ENCODE assay signal across 8 cellular contexts in the genomic region with DNA sequence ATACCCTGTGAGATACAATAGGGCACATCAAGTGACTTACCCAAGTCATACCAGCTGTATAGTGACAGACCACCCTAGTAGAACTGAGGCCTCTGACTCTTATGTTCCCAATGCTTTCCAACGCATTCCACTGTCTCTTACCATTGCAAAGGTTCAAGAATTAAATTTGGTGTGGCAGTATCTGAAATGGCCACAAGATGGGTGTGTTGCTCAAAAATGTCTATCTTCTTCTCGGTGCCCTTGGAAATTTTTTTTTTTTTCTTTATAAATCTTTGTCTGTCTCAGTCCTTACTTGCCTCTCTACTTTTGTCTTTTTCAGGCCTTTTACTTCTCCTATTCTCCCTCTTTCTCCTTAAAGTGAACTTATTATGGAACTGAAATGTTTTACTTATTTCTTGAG. TPM values are rescaled to one million over a fixed set of nuclear protein-coding genes. Genes with fewer than 3 reads are reported as not detected.
DNase-seq lines count a peak whose midpoint lies in the region; ATAC-seq and TF ChIP-seq lines count a peak whose summit lies in the region.

No MANE protein-coding gene starts in this region.

- peak in 3 of 4 experiments; percentile 44 to 58 (median 53) for TF ChIP-seq CTCF in prostate gland (IDR thresholded peaks at IDR 0.05)

- WGBS in prostate gland, result 25% methylated on average over 2 of the region's 2 CpGs

- H3K36me3 ChIP-seq in HAP-1 (replicated peaks) (peaks cover 4% of the 10 kb centered on the region; the same call in 1 of the 2 replicates), prostate gland (no peaks in the 10 kb centered on the region)

- DNase-seq in COR-L47 (lab: John Stamatoyannopoulos, UW), result peak; percentile 14
- peak; percentile 45 to 51 for DNase-seq in HAP-1 (ENCODE audit: low spot score in 2 of 2)
- DNase-seq in SKM-1 treated with dmso at 0.1 percent for 144 hours (lab: John Stamatoyannopoulos, UW; ENCODE audit: unreplicated experiment), result peak; percentile 23
- DNase-seq in fibroblast of peridontal ligament (ENCODE audit: extremely low read depth), result peak; percentile 73
- no peak for DNase-seq in prostate gland (ENCODE audit: low spot score)
- no peak for DNase-seq in HuH-7 (ENCODE audit: low spot score)

- in situ Hi-C loops in HAP-1 (cut with MboI; ENCODE audit: low sequenced_read_pairs), result loop anchor here (5.0 kb wide), 1 partner anchor 270 kb away; no protein-coding TSS in a partner anchor

- H3K27me3 ChIP-seq in HAP-1 (ENCODE audit: low read depth), result no peaks in the 10 kb centered on the region
- H3K27me3 ChIP-seq in prostate gland (replicated peaks; ENCODE audit: insufficient read depth), result no peaks in the 10 kb centered on the region

- H3K4me1 ChIP-seq in HAP-1, result no peaks in the 10 kb centered on the region
- no peaks in the 10 kb centered on the region for H3K4me1 ChIP-seq in prostate gland (replicated peaks)

- no peak for TF ChIP-seq POLR2A in prostate gland (IDR thresholded peaks at IDR 0.05)

- H3K9me3 ChIP-seq in HAP-1 (no peaks in the 10 kb centered on the region), prostate gland (no peaks in the 10 kb centered on the region)

- intact Hi-C loops in prostate gland (cut with DNase I), result loop anchor here (5.0 kb wide), 1 partner anchor 265 kb away; no protein-coding TSS in a partner anchor

- no peak overlapping the region for H3K27ac ChIP-seq in prostate gland

- ATAC-seq in GM19463 (IDR thresholded peaks at IDR 0.05; ENCODE audit: unreplicated experiment), result no peak
- no peak for ATAC-seq in HG03025 (IDR thresholded peaks at IDR 0.05; ENCODE audit: low FRiP score, unreplicated experiment)

- H3K4me3 ChIP-seq in HAP-1 (no peak overlapping the region), prostate gland (no peak overlapping the region)

RNA-seq across cellular contexts. Expression of a gene that starts 48.4 kb away (rescaled TPM):
- under 1 TPM in 1 of 2 donors, not detected in 1; 0.97 TPM for total RNA-seq in prostate gland

Comparison
In these comparisons a context has a peak if more than half of its experiments do, and no peak if none do; other contexts are left out.
1. DNase-seq: peak in COR-L47 (single experiment), HAP-1 (2 of 2), SKM-1 treated with dmso at 0.1 percent for 144 hours (single experiment) and fibroblast of peridontal ligament (single experiment); none in prostate gland (single experiment) and HuH-7 (single experiment).